20 cellular contexts compared by ENCODE assay signal in the genomic region with DNA sequence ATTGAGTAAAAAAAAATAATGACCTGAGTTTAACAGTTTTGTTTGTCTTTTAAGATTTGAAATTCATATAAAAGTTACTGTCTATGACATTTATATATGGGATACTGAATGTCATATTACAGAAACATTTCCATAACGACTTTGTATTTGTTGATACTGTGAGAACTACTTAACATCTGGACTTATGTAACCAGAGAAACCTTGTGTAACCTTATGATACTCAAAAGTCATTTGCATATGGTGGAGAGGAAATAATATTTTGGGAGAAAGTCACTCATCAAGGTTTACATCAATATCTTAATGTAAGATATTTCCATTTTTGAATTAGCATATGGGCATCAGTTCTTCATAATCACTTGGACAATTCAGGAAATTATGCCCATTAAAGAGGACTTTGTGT. TPM values are rescaled to one million over a fixed set of nuclear protein-coding genes. Genes with fewer than 3 reads are reported as not detected.
DNase-seq lines count a peak whose midpoint lies in the region; ATAC-seq, FAIRE-seq and TF ChIP-seq lines count a peak whose summit lies in the region.
"Had no signal": no experiment of that assay in that cellular context is flagged by ENCODE, and none has a peak within 500 bp of the region (broad histone marks: within the 10 kb centered on the region; RNA-seq: fewer than 3 reads in every experiment).

No MANE protein-coding gene starts in this region.

- FAIRE-seq in HTR-8/SVneo (lab: Jason Lieb, UNC) = no peak
- FAIRE-seq: GM12878 had no signal

- ATAC-seq in natural killer cell (no peak), GM18870 (IDR thresholded peaks at IDR 0.05; ENCODE audit: unreplicated experiment) (no peak)
- ATAC-seq in natural killer cell treated with Interleukin-12 subunit alpha and Interleukin-12 subunit beta and Interleukin-15 and Interleukin-18, amount 100 ng/mL, for 72 hours = no peak
- no peak for ATAC-seq in central memory CD8-positive, alpha-beta T cell (replicated peaks; ENCODE audit: extremely low read depth, poor library complexity, severe bottlenecking)
- ATAC-seq: GM12878, T-cell had no signal

- H3K4me3 Mint-ChIP-seq in natural killer cell = no peak overlapping the region
- H3K4me3 Mint-ChIP-seq in natural killer cell treated with Interleukin-12 subunit alpha and Interleukin-12 subunit beta and Interleukin-15 and Interleukin-18, amount 100 ng/mL, for 72 hours = no peak overlapping the region
- H3K4me3 Mint-ChIP-seq in central memory CD8-positive, alpha-beta T cell = no peak overlapping the region
- H3K4me3 Mint-ChIP-seq: CD4-positive, alpha-beta T cell; T-cell had no signal

- H3K9me3 Mint-ChIP-seq in natural killer cell = no peaks in the 10 kb centered on the region
- no peaks in the 10 kb centered on the region for H3K9me3 Mint-ChIP-seq in natural killer cell treated with Interleukin-12 subunit alpha and Interleukin-12 subunit beta and Interleukin-15 and Interleukin-18, amount 100 ng/mL, for 72 hours
- no peaks in the 10 kb centered on the region for H3K9me3 Mint-ChIP-seq in central memory CD8-positive, alpha-beta T cell
- H3K9me3 Mint-ChIP-seq: CD4-positive, alpha-beta T cell; T-cell had no signal

- DNase-seq in natural killer cell (no peak), NAMALWA (ENCODE audit: low spot score) (peak; percentile 33), HTR-8/SVneo (ENCODE audit: insufficient read length, low spot score) (no peak), COLO829 (ENCODE audit: low spot score) (no peak)
- no peak for DNase-seq in natural killer cell treated with Interleukin-12 subunit alpha and Interleukin-12 subunit beta and Interleukin-15 and Interleukin-18, amount 100 ng/mL, for 72 hours (ENCODE audit: low spot score)
- DNase-seq in central memory CD8-positive, alpha-beta T cell (ENCODE audit: low spot score in 2 of 2) = no peak
- DNase-seq: BE2C; Calu3; CD4-positive, alpha-beta T cell; DND-41; GDM1; GOT3; KG1; NCI-H1092 treated with DMSO at 0.1 percent for 48 hours; NCI-H774; SHP77; SK-N-SH; T-cell had no signal

- TF ChIP-seq CTCF in natural killer cell (IDR thresholded peaks at IDR 0.05) = no peak

- H3K36me3 Mint-ChIP-seq in natural killer cell = no peaks in the 10 kb centered on the region
- peaks cover under 1% of the 10 kb centered on the region for H3K36me3 Mint-ChIP-seq in natural killer cell treated with Interleukin-12 subunit alpha and Interleukin-12 subunit beta and Interleukin-15 and Interleukin-18, amount 100 ng/mL, for 72 hours
- H3K36me3 Mint-ChIP-seq in central memory CD8-positive, alpha-beta T cell (ENCODE audit: insufficient read depth) = peaks cover 17% of the 10 kb centered on the region

- H3K4me1 Mint-ChIP-seq in natural killer cell = peaks cover 43 to 82% of the 10 kb centered on the region in 2 donors
- peaks cover 38 to 42% of the 10 kb centered on the region in 2 donors for H3K4me1 Mint-ChIP-seq in natural killer cell treated with Interleukin-12 subunit alpha and Interleukin-12 subunit beta and Interleukin-15 and Interleukin-18, amount 100 ng/mL, for 72 hours (ENCODE audit: low read depth in 2 of 2)
- H3K4me1 Mint-ChIP-seq in central memory CD8-positive, alpha-beta T cell = peaks cover 88% of the 10 kb centered on the region

- peak overlapping the region; percentile 1 to 57 for H3K27ac Mint-ChIP-seq in natural killer cell
- peak overlapping the region in 1 of 2 donors; percentile 38 for H3K27ac Mint-ChIP-seq in natural killer cell treated with Interleukin-12 subunit alpha and Interleukin-12 subunit beta and Interleukin-15 and Interleukin-18, amount 100 ng/mL, for 72 hours
- peak overlapping the region; percentile 86 for H3K27ac Mint-ChIP-seq in central memory CD8-positive, alpha-beta T cell (ENCODE audit: low read depth)
- H3K27ac Mint-ChIP-seq: CD4-positive, alpha-beta T cell; T-cell had no signal

- intact Hi-C loops in natural killer cell (cut with micrococcal nuclease) = no loop called here

- no peaks in the 10 kb centered on the region for H3K27me3 Mint-ChIP-seq in natural killer cell (ENCODE audit: low read depth in 2 of 2)
- H3K27me3 Mint-ChIP-seq in natural killer cell treated with Interleukin-12 subunit alpha and Interleukin-12 subunit beta and Interleukin-15 and Interleukin-18, amount 100 ng/mL, for 72 hours = no peaks in the 10 kb centered on the region
- no peaks in the 10 kb centered on the region for H3K27me3 Mint-ChIP-seq in central memory CD8-positive, alpha-beta T cell
- H3K27me3 Mint-ChIP-seq: CD4-positive, alpha-beta T cell; T-cell had no signal

RNA-seq across cellular contexts. Expression of a gene that starts 12.7 kb away (rescaled TPM):
- 10 to 100 TPM; 36.7 to 50.5 (median 48.0) TPM for total RNA-seq in natural killer cell
- 10 to 100 TPM; 44.9 to 48.1 TPM for total RNA-seq in natural killer cell treated with Interleukin-12 subunit alpha and Interleukin-12 subunit beta and Interleukin-15 and Interleukin-18, amount 100 ng/mL, for 72 hours
